Comparison of ENCODE assay signal across 8 cellular contexts in genomic region chr17:75877752-75878173, GRCh38. TPM values are rescaled to one million over a fixed set of nuclear protein-coding genes. Genes with fewer than 3 reads are reported as not detected.
DNase-seq lines count a peak whose midpoint lies in the region; ATAC-seq and TF ChIP-seq lines count a peak whose summit lies in the region.

No MANE protein-coding gene starts in this region.

- peak; percentile 73 for DNase-seq in GM10248 (ENCODE audit: extremely low spot score)
- DNase-seq in PC-9 = peak; percentile 66 to 74
- DNase-seq in activated effector memory CD4-positive, alpha-beta T cell treated with Interleukin-2 at 50 U/mL for 16 hours = peak; percentile 67
- peak; percentile 73 for DNase-seq in fibroblast of pulmonary artery (ENCODE audit: low read depth)
- DNase-seq in neural crest cell (ENCODE audit: low read depth, low spot score) = peak; percentile 61
- peak; percentile 70 to 73 for DNase-seq in thyroid gland

- no peaks in the 10 kb centered on the region for H3K9me2 ChIP-seq in PC-9 (ENCODE audit: insufficient read depth)

- no peaks in the 10 kb centered on the region for H3K9me3 ChIP-seq in PC-9 (ENCODE audit: insufficient read depth, low read depth)
- H3K9me3 ChIP-seq in thyroid gland = no peaks in the 10 kb centered on the region

- peaks cover 5% of the 10 kb centered on the region for H3K4me1 Mint-ChIP-seq in neural crest cell

- CTCF ChIA-PET in GM10248 (lab: Yijun Ruan, JAX) (interaction anchor here (0.6 to 3.7 kb wide), 17 partner anchors 8 to 476 kb away, joined by 3 to 27 read pairs (median 4); partner anchors contain the start of genes MRPL38, PRPSAP1, TRIM65 and WBP2), PC-9 (lab: Charles Lee) (interaction anchor here (0.6 to 1.4 kb wide), 8 partner anchors 23 to 396 kb away, joined by 3 to 7 read pairs (median 4); partner anchors contain the start of genes GALK1 and WBP2)

- no peak for TF ChIP-seq POLR2A in thyroid gland (IDR thresholded peaks at IDR 0.05)

- no peaks in the 10 kb centered on the region for H3K27me3 ChIP-seq in PC-9 (ENCODE audit: insufficient read depth, low read depth)
- no peaks in the 10 kb centered on the region for H3K27me3 ChIP-seq in thyroid gland

- intact Hi-C loops in PC-9 (cut with micrococcal nuclease; ENCODE audit: unreplicated experiment) (loop anchor here (1.0 to 2.0 kb wide), 2 partner anchors 32 to 193 kb away; no protein-coding TSS in a partner anchor), thyroid gland (cut with DNase I) (no loop called here)

- no peak overlapping the region for H3K27ac Mint-ChIP-seq in neural crest cell (ENCODE audit: unreplicated experiment)

- H4K20me1 ChIP-seq in PC-9 (ENCODE audit: insufficient read depth) = no peaks in the 10 kb centered on the region

- peak overlapping the region; percentile 91 for H2AFZ ChIP-seq in PC-9

- H3K4me1 ChIP-seq in PC-9 (replicated peaks; ENCODE audit: insufficient read depth) (peaks cover 35% of the 10 kb centered on the region), thyroid gland (peaks cover 34 to 47% of the 10 kb centered on the region in 2 donors)

- H3K27me3 Mint-ChIP-seq in neural crest cell (ENCODE audit: low read depth) = peaks cover 65% of the 10 kb centered on the region

- peak overlapping the region; percentile 62 for H3K4me3 Mint-ChIP-seq in neural crest cell

- no TSS peak for BruUV-seq in PC-9 (replicated peaks; lab: Mats Ljungman, UMichigan)

- WGBS in thyroid gland, 2 donors = 0 to 8% methylated on average over 11 to 13 of the region's 56 CpGs

- no peaks in the 10 kb centered on the region for H3K9me3 Mint-ChIP-seq in neural crest cell

- no peaks in the 10 kb centered on the region for H3K36me3 ChIP-seq in PC-9 (ENCODE audit: low read depth)
- H3K36me3 ChIP-seq in thyroid gland = peaks cover 0 to 6% of the 10 kb centered on the region in 2 donors

- peaks cover 51% of the 10 kb centered on the region for H3F3A ChIP-seq in PC-9 (ENCODE audit: insufficient read depth, low read depth)

- POLR2A ChIA-PET in GM10248 (lab: Yijun Ruan, JAX) (interaction anchor here (0.5 kb wide), 1 partner anchor 182 kb away, joined by 3 read pairs; no protein-coding TSS in a partner anchor), PC-9 (lab: Charles Lee; ENCODE audit: unreplicated experiment) (interaction anchor here (0.6 to 0.7 kb wide), 6 partner anchors 12 to 193 kb away, joined by 3 to 8 read pairs (median 4); no protein-coding TSS in a partner anchor)

- H3K36me3 Mint-ChIP-seq in neural crest cell (ENCODE audit: low read depth) = no peaks in the 10 kb centered on the region

- H3K27ac ChIP-seq in PC-9 (peak overlapping the region; percentile 87), thyroid gland (peak overlapping the region; percentile 75 to 91 (median 91))

- peak overlapping the region; percentile 85 for H3K4me2 ChIP-seq in PC-9

- TF ChIP-seq CTCF in GM10248 (IDR thresholded peaks at IDR 0.05; ENCODE audit: control extremely low read depth, extremely low read depth, low read depth, missing control alignments) (peak; percentile 56), PC-9 (conservative IDR thresholded peaks at IDR 0.05) (no peak), fibroblast of pulmonary artery (IDR thresholded peaks at IDR 0.05; ENCODE audit: low read length, missing control alignments) (peak; percentile 30), neural crest cell (conservative IDR thresholded peaks at IDR 0.05) (peak; percentile 64), thyroid gland (IDR thresholded peaks at IDR 0.05) (peak in 4 of 6 experiments; percentile 34 to 62 (median 50))

- 0 out of 2 replicates have a peak, but pooled peaks cover 3% of the 10 kb centered on the region for H3K79me2 ChIP-seq in PC-9 (ENCODE audit: low read depth)

- peak; percentile 60 for ATAC-seq in HG03342 (IDR thresholded peaks at IDR 0.05; ENCODE audit: unreplicated experiment)
- ATAC-seq in GM21529 (IDR thresholded peaks at IDR 0.05; ENCODE audit: unreplicated experiment) = no peak

- H3K4me3 ChIP-seq in PC-9 (peak overlapping the region; percentile 96), fibroblast of pulmonary artery (replicated peaks; ENCODE audit: low read depth, low read length) (peak overlapping the region; percentile 90), thyroid gland (replicated peaks in 1 of 3) (peak overlapping the region in 2 of 3 donors; percentile 13 to 54)

RNA-seq across cellular contexts. Expression of gene TRIM47, which starts 0.6 kb away (rescaled TPM):
- 46.1 and 48.3 TPM in 2 replicates for total RNA-seq in PC-9 (2021)
- 0.91 and 1.9 TPM in 2 replicates for total RNA-seq in neural crest cell
- total RNA-seq in thyroid gland = 10 to 100 TPM; 14.7 to 27.8 (median 19.7) TPM

RNA-seq across cellular contexts. Expression of gene TRIM65, which starts 19.0 kb away (rescaled TPM):
- total RNA-seq in PC-9 (2021) (21.1 and 27.1 TPM in 2 replicates), neural crest cell (23.3 and 27.4 TPM in 2 replicates), thyroid gland (10 to 100 TPM; 23.0 to 39.4 (median 31.8) TPM)

RNA-seq across cellular contexts. Expression of gene WBP2, which starts 22.6 kb away (rescaled TPM):
- total RNA-seq in PC-9 (2021) = 114 and 159 TPM in 2 replicates
- total RNA-seq in neural crest cell = 49.3 and 53.3 TPM in 2 replicates
- total RNA-seq in thyroid gland = 10 to 100 TPM; 41.8 to 64.5 (median 53.5) TPM

RNA-seq across cellular contexts. Expression of gene MRPL38, which starts 26.9 kb away (rescaled TPM):
- total RNA-seq in PC-9 (2021) = 127 and 136 TPM in 2 replicates
- 111 and 115 TPM in 2 replicates for total RNA-seq in neural crest cell
- 10 to 100 TPM; 34.8 to 60.6 (median 50.3) TPM for total RNA-seq in thyroid gland

RNA-seq across cellular contexts. Expression of gene UNC13D, which starts 33.6 kb away (rescaled TPM):
- 94.4 and 108 TPM in 2 replicates for total RNA-seq in PC-9 (2021)
- total RNA-seq in neural crest cell = 1.1 and 3.1 TPM in 2 replicates
- 1 to 10 TPM; 4.0 to 8.1 (median 5.2) TPM for total RNA-seq in thyroid gland

Comparison
In these comparisons a context has a peak if more than half of its experiments do, and no peak if none do; other contexts are left out.
1. H3K4me3 ChIP-seq: peak in every context shown above with its lines; median percentile 96 in PC-9; 90 in fibroblast of pulmonary artery; 34 in thyroid gland.